In the genomic region with DNA sequence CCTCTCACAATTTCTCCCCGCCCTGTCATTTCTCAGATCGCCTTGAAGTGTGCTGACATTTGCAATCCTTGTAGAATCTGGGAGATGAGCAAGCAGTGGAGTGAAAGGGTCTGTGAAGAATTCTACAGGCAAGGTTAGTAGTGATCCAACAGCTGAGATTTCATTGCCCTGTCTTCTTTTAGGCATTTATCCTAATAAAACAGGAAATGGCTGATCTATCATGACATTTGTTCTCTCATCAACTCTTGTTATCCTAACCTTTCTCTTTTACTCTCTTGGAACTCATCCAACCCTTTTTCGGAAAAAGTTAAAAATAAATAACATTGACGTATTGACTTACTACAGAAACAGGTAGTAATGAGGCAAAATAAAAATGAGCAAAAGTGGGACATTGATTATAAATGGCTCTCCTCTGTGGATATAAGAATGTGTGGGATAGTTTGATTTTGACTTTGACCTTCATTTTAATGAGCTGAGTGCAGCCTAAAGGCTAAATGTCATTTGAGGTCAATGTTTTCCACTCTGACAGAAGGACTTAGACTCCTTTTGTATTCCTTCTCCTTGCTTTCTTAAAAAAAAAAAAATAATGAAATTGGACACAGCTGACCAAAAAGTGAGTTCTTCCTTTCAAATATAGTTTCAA, we compare ENCODE assay signal across 17 cellular contexts.
DNase-seq lines count a peak whose midpoint lies in the region; ATAC-seq and TF ChIP-seq lines count a peak whose summit lies in the region.
"Had no signal": no experiment of that assay in that cellular context is flagged by ENCODE, and none has a peak within 500 bp of the region (broad histone marks: within the 10 kb centered on the region; RNA-seq: fewer than 3 reads in every experiment).

No MANE protein-coding gene starts in this region.

- H3K27ac Mint-ChIP-seq in neural crest cell (ENCODE audit: unreplicated experiment), result peak overlapping the region; percentile 52

- 71% methylated on average over 4 of the region's 4 CpGs for WGBS in esophagus muscularis mucosa
- 51 to 60% (median 53%) methylated on average over 4 of the region's 4 CpGs for WGBS in ovary, 3 donors
- 75 to 77% methylated on average over 4 of the region's 4 CpGs for WGBS in lower leg skin, 2 donors

- no peaks in the 10 kb centered on the region for H3K27me3 ChIP-seq in esophagus muscularis mucosa
- H3K27me3 ChIP-seq in ovary, result no peaks in the 10 kb centered on the region
- H3K27me3 ChIP-seq: BE2C had no signal

- intact Hi-C loops in left ventricle myocardium superior (cut with micrococcal nuclease) (no loop called here), esophagus muscularis mucosa (cut with DNase I) (no loop called here), ovary (cut with DNase I) (no loop called here), lower leg skin (cut with DNase I; ENCODE audit: low total_unique reads) (no loop called here)

- H3K36me3 ChIP-seq in esophagus muscularis mucosa, result peaks cover 0 to 20% (median 7%) of the 10 kb centered on the region in 4 donors
- no peaks in the 10 kb centered on the region for H3K36me3 ChIP-seq in ovary
- H3K36me3 ChIP-seq: BE2C had no signal

- no peak overlapping the region for H3K4me3 ChIP-seq in esophagus muscularis mucosa
- no peak overlapping the region for H3K4me3 ChIP-seq in ovary
- H3K4me3 ChIP-seq in lower leg skin (ENCODE audit: low read depth, poor library complexity, severe bottlenecking), result no peak overlapping the region
- H3K4me3 ChIP-seq: A549 had no signal

- H3K27ac ChIP-seq in caudate nucleus (ENCODE audit: low read depth, low read length) (peak overlapping the region; percentile 29), esophagus muscularis mucosa (replicated peaks in 1 of 4) (no peak overlapping the region), ovary (peak overlapping the region in 1 of 2 donors; percentile 57)
- H3K27ac ChIP-seq: A549 had no signal

- H3K9me3 ChIP-seq in esophagus muscularis mucosa, result no peaks in the 10 kb centered on the region
- H3K9me3 ChIP-seq in ovary, result no peaks in the 10 kb centered on the region
- H3K9me3 ChIP-seq: A549, BE2C had no signal

- in situ Hi-C loops in SK-MEL-5 (cut with HindIII; ENCODE audit: low pct_unique_long_range_greater_than_20kb, low sequenced_read_pairs), result no loop called here

- DNase-seq in SK-MEL-5 (ENCODE audit: low read depth, low spot score) (peak; percentile 59), caudate nucleus (lab: John Stamatoyannopoulos, UW) (no peak), left ventricle myocardium superior (no peak), neural crest cell (ENCODE audit: low read depth, low spot score) (no peak), esophagus muscularis mucosa (ENCODE audit: extremely low spot score) (no peak), ovary (no peak), lower leg skin (ENCODE audit: low spot score in 2 of 2) (no peak), SHP77 (lab: John Stamatoyannopoulos, UW) (no peak)
- DNase-seq: BE2C, Kasumi-1, NCI-H1694, NCI-H2081, NCI-H2171, NCI-H524 treated with DMSO at 0.1 percent for 48 hours, NCI-H82 had no signal

- H3K4me3 Mint-ChIP-seq in neural crest cell, result peak overlapping the region; percentile 22

- no peaks in the 10 kb centered on the region for H3K27me3 Mint-ChIP-seq in neural crest cell (ENCODE audit: low read depth)

- TF ChIP-seq CTCF in neural crest cell (conservative IDR thresholded peaks at IDR 0.05), result no peak
- TF ChIP-seq CTCF in esophagus muscularis mucosa (IDR thresholded peaks at IDR 0.05), result no peak
- no peak for TF ChIP-seq CTCF in ovary (IDR thresholded peaks at IDR 0.05)
- no peak for TF ChIP-seq CTCF in lower leg skin (IDR thresholded peaks at IDR 0.05)

- ATAC-seq in left ventricle myocardium superior, result peak; percentile 71
- ATAC-seq: A549, Panc1 had no signal

- H3K9me3 Mint-ChIP-seq in neural crest cell, result no peaks in the 10 kb centered on the region

- no peak for TF ChIP-seq EP300 in esophagus muscularis mucosa (IDR thresholded peaks at IDR 0.05)
- TF ChIP-seq EP300 in ovary (IDR thresholded peaks at IDR 0.05), result no peak

- TF ChIP-seq POLR2A in esophagus muscularis mucosa (IDR thresholded peaks at IDR 0.05; ENCODE audit: low read depth) (no peak), ovary (IDR thresholded peaks at IDR 0.05) (no peak), lower leg skin (IDR thresholded peaks at IDR 0.05) (no peak)

- no peaks in the 10 kb centered on the region for H3K36me3 Mint-ChIP-seq in neural crest cell (ENCODE audit: low read depth)

- peaks cover 8 to 15% (median 11%) of the 10 kb centered on the region in 4 donors for H3K4me1 ChIP-seq in esophagus muscularis mucosa
- H3K4me1 ChIP-seq in ovary (ENCODE audit: insufficient read depth), result peaks cover 14% of the 10 kb centered on the region
- H3K4me1 ChIP-seq: A549, BE2C had no signal

- peaks cover 22% of the 10 kb centered on the region for H3K4me1 Mint-ChIP-seq in neural crest cell
